In the genomic region with DNA sequence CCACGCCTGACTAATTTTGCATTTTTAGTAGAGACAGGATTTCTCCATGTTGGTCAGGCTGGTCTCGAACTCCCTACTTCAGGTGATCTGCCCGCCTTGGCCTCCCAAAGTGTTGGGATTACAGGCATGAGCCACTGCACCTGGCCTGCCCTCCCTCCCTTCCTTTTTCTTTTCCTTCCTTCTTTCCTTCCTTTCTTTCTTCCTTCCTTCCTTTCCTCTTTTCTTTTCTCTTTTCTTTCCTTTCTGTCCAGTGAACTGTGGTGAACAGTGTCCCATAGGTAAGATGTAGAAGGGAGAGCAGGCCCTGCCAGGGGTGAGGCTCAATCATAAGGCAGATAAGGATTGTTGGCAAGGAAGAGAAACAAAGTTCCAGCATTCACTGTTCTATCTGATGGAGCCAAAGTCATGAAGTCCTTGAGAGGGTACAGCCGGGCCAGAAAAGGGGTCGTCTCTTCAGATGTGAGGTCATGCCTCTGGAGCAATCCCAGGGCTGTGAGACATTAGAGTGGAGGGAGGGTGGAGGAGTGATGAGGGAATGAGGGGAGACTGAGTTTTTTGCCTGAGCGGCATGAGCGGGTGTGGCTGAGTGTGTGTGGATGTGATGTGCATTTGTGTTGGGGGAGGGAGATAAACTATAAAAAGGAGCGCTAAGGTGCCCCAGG, we compare ENCODE assay signal across 24 cellular contexts. TPM values are rescaled to one million over a fixed set of nuclear protein-coding genes. Genes with fewer than 3 reads are reported as not detected.
DNase-seq lines count a peak whose midpoint lies in the region; ATAC-seq, FAIRE-seq and TF ChIP-seq lines count a peak whose summit lies in the region.
"Had no signal": no experiment of that assay in that cellular context is flagged by ENCODE, and none has a peak within 500 bp of the region (broad histone marks: within the 10 kb centered on the region; RNA-seq: fewer than 3 reads in every experiment).

No MANE protein-coding gene starts in this region.

- no peaks in the 10 kb centered on the region for H3K9me3 Mint-ChIP-seq in natural killer cell treated with Interleukin-12 subunit alpha and Interleukin-12 subunit beta and Interleukin-15 and Interleukin-18, amount 100 ng/mL, for 72 hours
- no peaks in the 10 kb centered on the region for H3K9me3 Mint-ChIP-seq in natural killer cell
- H3K9me3 Mint-ChIP-seq in dendritic cell treated with granulocyte-macrophage colony-stimulating factor and Interleukin-4, amounts not matched to agents 40 ng/mL and 50 ng/mL, for 4 days: no peaks in the 10 kb centered on the region
- H3K9me3 Mint-ChIP-seq: H9 had no signal

- no peak overlapping the region for H3K27ac ChIP-seq in upper lobe of left lung

- H3K4me3 ChIP-seq in mucosa of stomach (ENCODE audit: low read length): peak overlapping the region; percentile 16
- no peak overlapping the region for H3K4me3 ChIP-seq in upper lobe of left lung
- H3K4me3 ChIP-seq: A549 had no signal

- peak; percentile 15 for DNase-seq in natural killer cell treated with Interleukin-12 subunit alpha and Interleukin-12 subunit beta and Interleukin-15 and Interleukin-18, amount 100 ng/mL, for 72 hours (ENCODE audit: low spot score)
- no peak for DNase-seq in natural killer cell
- DNase-seq in frontal cortex (ENCODE audit: low spot score in 2 of 2): no peak
- no peak for DNase-seq in NCI-H2196 treated with DMSO at 0.1 percent for 48 hours (lab: John Stamatoyannopoulos, UW; ENCODE audit: unreplicated experiment)
- DNase-seq in head of caudate nucleus: no peak
- DNase-seq in upper lobe of left lung: no peak
- DNase-seq: Caco-2; CD4-positive, CD25-positive, alpha-beta regulatory T cell; EL; H9; KBM-7; MV-4-11; NCI-H1417; NCI-H187 treated with DMSO at 0.1 percent for 48 hours; NCI-H446; NCI-H69; NK-92 treated with Interleukin-12 subunit alpha and Interleukin-12 subunit beta, amount 100 ng/mL, for 24 hours; RPMI8226; SIG-M5 had no signal

- H3K36me3 ChIP-seq in mucosa of stomach (ENCODE audit: control insufficient read depth, insufficient read depth, low read length): no peaks in the 10 kb centered on the region
- no peaks in the 10 kb centered on the region for H3K36me3 ChIP-seq in upper lobe of left lung

- WGBS in upper lobe of left lung, 2 donors: 76 to 85% methylated on average over 8 of the region's 8 CpGs

- no peak for TF ChIP-seq POLR2A in upper lobe of left lung (IDR thresholded peaks at IDR 0.05)

- TF ChIP-seq CTCF in natural killer cell (IDR thresholded peaks at IDR 0.05) (no peak), upper lobe of left lung (IDR thresholded peaks at IDR 0.05) (no peak)

- H3K9me3 ChIP-seq in mucosa of stomach (ENCODE audit: control insufficient read depth, low read length) (no peaks in the 10 kb centered on the region), upper lobe of left lung (no peaks in the 10 kb centered on the region)
- H3K9me3 ChIP-seq: A549, Caco-2 had no signal

- no peak for ATAC-seq in natural killer cell treated with Interleukin-12 subunit alpha and Interleukin-12 subunit beta and Interleukin-15 and Interleukin-18, amount 100 ng/mL, for 72 hours
- no peak for ATAC-seq in natural killer cell
- no peak for ATAC-seq in upper lobe of left lung (ENCODE audit: low FRiP score in 2 of 2)
- ATAC-seq: A549 had no signal

- H3K27me3 ChIP-seq in mucosa of stomach (ENCODE audit: control insufficient read depth, insufficient read depth, low read length): no peaks in the 10 kb centered on the region
- no peaks in the 10 kb centered on the region for H3K27me3 ChIP-seq in upper lobe of left lung

- no peak for TF ChIP-seq EP300 in upper lobe of left lung (IDR thresholded peaks at IDR 0.05)

- no peak for FAIRE-seq in frontal cortex (lab: Jason Lieb, UNC)
- FAIRE-seq: A549, GM19239 had no signal

- H3K4me3 Mint-ChIP-seq in natural killer cell treated with Interleukin-12 subunit alpha and Interleukin-12 subunit beta and Interleukin-15 and Interleukin-18, amount 100 ng/mL, for 72 hours: no peak overlapping the region
- no peak overlapping the region for H3K4me3 Mint-ChIP-seq in natural killer cell
- H3K4me3 Mint-ChIP-seq in dendritic cell treated with granulocyte-macrophage colony-stimulating factor and Interleukin-4, amounts not matched to agents 40 ng/mL and 50 ng/mL, for 4 days: no peak overlapping the region
- H3K4me3 Mint-ChIP-seq: H9 had no signal

- intact Hi-C loops in natural killer cell (cut with micrococcal nuclease) (no loop called here), head of caudate nucleus (cut with DNase I) (no loop called here)
- intact Hi-C loops in dendritic cell treated with granulocyte-macrophage colony-stimulating factor and Interleukin-4, amounts not matched to agents 40 ng/mL and 50 ng/mL, for 4 days (cut with micrococcal nuclease): no loop called here

- no peak overlapping the region for H3K9ac ChIP-seq in mucosa of stomach (ENCODE audit: low read length)

- peaks cover 12 to 23% of the 10 kb centered on the region in 2 donors for H3K4me1 Mint-ChIP-seq in natural killer cell treated with Interleukin-12 subunit alpha and Interleukin-12 subunit beta and Interleukin-15 and Interleukin-18, amount 100 ng/mL, for 72 hours (ENCODE audit: low read depth in 2 of 2)
- H3K4me1 Mint-ChIP-seq in natural killer cell: peaks cover 5 to 18% of the 10 kb centered on the region in 2 donors
- H3K4me1 Mint-ChIP-seq in dendritic cell treated with granulocyte-macrophage colony-stimulating factor and Interleukin-4, amounts not matched to agents 40 ng/mL and 50 ng/mL, for 4 days (ENCODE audit: low read depth): peaks cover 44% of the 10 kb centered on the region

- H3K4me1 ChIP-seq in mucosa of stomach (ENCODE audit: control insufficient read depth, insufficient read depth, low read length) (peaks cover 19% of the 10 kb centered on the region), upper lobe of left lung (peaks cover 7 to 16% (median 10%) of the 10 kb centered on the region in 4 donors)

- H3K36me3 Mint-ChIP-seq in natural killer cell treated with Interleukin-12 subunit alpha and Interleukin-12 subunit beta and Interleukin-15 and Interleukin-18, amount 100 ng/mL, for 72 hours: no peaks in the 10 kb centered on the region
- no peaks in the 10 kb centered on the region for H3K36me3 Mint-ChIP-seq in natural killer cell
- peaks cover 11% of the 10 kb centered on the region for H3K36me3 Mint-ChIP-seq in dendritic cell treated with granulocyte-macrophage colony-stimulating factor and Interleukin-4, amounts not matched to agents 40 ng/mL and 50 ng/mL, for 4 days (ENCODE audit: low read depth)
- H3K36me3 Mint-ChIP-seq: CD4-positive, CD25-positive, alpha-beta regulatory T cell had no signal

- H3K27ac Mint-ChIP-seq in natural killer cell treated with Interleukin-12 subunit alpha and Interleukin-12 subunit beta and Interleukin-15 and Interleukin-18, amount 100 ng/mL, for 72 hours: peak overlapping the region in 1 of 2 donors; percentile 15
- no peak overlapping the region for H3K27ac Mint-ChIP-seq in natural killer cell
- peak overlapping the region; percentile 3 for H3K27ac Mint-ChIP-seq in dendritic cell treated with granulocyte-macrophage colony-stimulating factor and Interleukin-4, amounts not matched to agents 40 ng/mL and 50 ng/mL, for 4 days
- H3K27ac Mint-ChIP-seq: CD4-positive, CD25-positive, alpha-beta regulatory T cell had no signal

- peaks cover 8 to 11% of the 10 kb centered on the region in 2 donors for H3K27me3 Mint-ChIP-seq in natural killer cell treated with Interleukin-12 subunit alpha and Interleukin-12 subunit beta and Interleukin-15 and Interleukin-18, amount 100 ng/mL, for 72 hours
- peaks cover 0 to 28% of the 10 kb centered on the region in 2 donors for H3K27me3 Mint-ChIP-seq in natural killer cell (ENCODE audit: low read depth in 2 of 2)
- H3K27me3 Mint-ChIP-seq in dendritic cell treated with granulocyte-macrophage colony-stimulating factor and Interleukin-4, amounts not matched to agents 40 ng/mL and 50 ng/mL, for 4 days: peaks cover 24% of the 10 kb centered on the region

RNA-seq across cellular contexts. Expression of a gene that starts 4.2 kb away (rescaled TPM):
- 100 to 1,000 TPM in 1 of 2 donors, 10 to 100 TPM in 1; 98.3 to 124 TPM for total RNA-seq in natural killer cell treated with Interleukin-12 subunit alpha and Interleukin-12 subunit beta and Interleukin-15 and Interleukin-18, amount 100 ng/mL, for 72 hours
- total RNA-seq in natural killer cell: 100 to 1,000 TPM; 114 to 117 (median 116) TPM
- total RNA-seq in frontal cortex: 77.9 TPM
- 100 to 1,000 TPM; 136 to 221 (median 144) TPM for total RNA-seq in upper lobe of left lung

RNA-seq across cellular contexts. Expression of a gene that starts 9.0 kb away (rescaled TPM):
- 10 to 100 TPM; 50.4 to 93.8 TPM for total RNA-seq in natural killer cell treated with Interleukin-12 subunit alpha and Interleukin-12 subunit beta and Interleukin-15 and Interleukin-18, amount 100 ng/mL, for 72 hours
- total RNA-seq in natural killer cell: 10 to 100 TPM in 1 of 3 donors, 1 to 10 TPM in 2; 2.3 to 33.2 (median 2.8) TPM
- total RNA-seq in frontal cortex: 47.7 TPM
- 100 to 1,000 TPM; 142 to 463 (median 224) TPM for total RNA-seq in upper lobe of left lung

RNA-seq across cellular contexts. Expression of a gene that starts 15.2 kb away (rescaled TPM):
- total RNA-seq in natural killer cell treated with Interleukin-12 subunit alpha and Interleukin-12 subunit beta and Interleukin-15 and Interleukin-18, amount 100 ng/mL, for 72 hours: 100 to 1,000 TPM in 1 of 2 donors, 10 to 100 TPM in 1; 78.2 to 365 TPM
- total RNA-seq in natural killer cell (1 to 10 TPM in 1 of 3 donors, under 1 TPM in 2; 0.36 to 7.6 (median 0.78) TPM), frontal cortex (under 0.01 TPM), upper lobe of left lung (1 to 10 TPM in 4 of 6 donors, under 1 TPM in 2; 0.46 to 2.6 (median 1.5) TPM)

RNA-seq across cellular contexts. Expression of a gene that starts 32.2 kb away (rescaled TPM):
- total RNA-seq in natural killer cell treated with Interleukin-12 subunit alpha and Interleukin-12 subunit beta and Interleukin-15 and Interleukin-18, amount 100 ng/mL, for 72 hours: 1 to 10 TPM in 1 of 2 donors, under 1 TPM in 1; 0.43 to 5.4 TPM
- total RNA-seq in natural killer cell: 10 to 100 TPM in 1 of 3 donors, 1 to 10 TPM in 2; 8.5 to 10.1 (median 9.8) TPM
- total RNA-seq in frontal cortex: 2.0 TPM
- 10 to 100 TPM; 10.5 to 86.6 (median 35.6) TPM for total RNA-seq in upper lobe of left lung
- total RNA-seq: Caco-2, OCI-LY7 had no signal

RNA-seq across cellular contexts. Expression of a gene that starts 33.3 kb away (rescaled TPM):
- 10 to 100 TPM; 49.6 to 60.6 TPM for total RNA-seq in natural killer cell treated with Interleukin-12 subunit alpha and Interleukin-12 subunit beta and Interleukin-15 and Interleukin-18, amount 100 ng/mL, for 72 hours
- total RNA-seq in natural killer cell (10 to 100 TPM; 23.5 to 29.8 (median 28.9) TPM), frontal cortex (24.5 TPM), upper lobe of left lung (10 to 100 TPM; 36.9 to 70.2 (median 63.0) TPM)

Comparison
In these comparisons a context has a peak if more than half of its experiments do, and no peak if none do; other contexts are left out.
1. RNA of a gene that starts 15.2 kb away (total RNA-seq): 78.2 to 365 TPM in natural killer cell treated with Interleukin-12 subunit alpha and Interleukin-12 subunit beta and Interleukin-15 and Interleukin-18, amount 100 ng/mL, for 72 hours; 0.46 to 2.6 TPM in upper lobe of left lung, 0.36 to 7.6 TPM in natural killer cell and under 0.01 TPM in frontal cortex (single experiment); every median in the first group is over 4 times any median in the second.